In the genomic region with DNA sequence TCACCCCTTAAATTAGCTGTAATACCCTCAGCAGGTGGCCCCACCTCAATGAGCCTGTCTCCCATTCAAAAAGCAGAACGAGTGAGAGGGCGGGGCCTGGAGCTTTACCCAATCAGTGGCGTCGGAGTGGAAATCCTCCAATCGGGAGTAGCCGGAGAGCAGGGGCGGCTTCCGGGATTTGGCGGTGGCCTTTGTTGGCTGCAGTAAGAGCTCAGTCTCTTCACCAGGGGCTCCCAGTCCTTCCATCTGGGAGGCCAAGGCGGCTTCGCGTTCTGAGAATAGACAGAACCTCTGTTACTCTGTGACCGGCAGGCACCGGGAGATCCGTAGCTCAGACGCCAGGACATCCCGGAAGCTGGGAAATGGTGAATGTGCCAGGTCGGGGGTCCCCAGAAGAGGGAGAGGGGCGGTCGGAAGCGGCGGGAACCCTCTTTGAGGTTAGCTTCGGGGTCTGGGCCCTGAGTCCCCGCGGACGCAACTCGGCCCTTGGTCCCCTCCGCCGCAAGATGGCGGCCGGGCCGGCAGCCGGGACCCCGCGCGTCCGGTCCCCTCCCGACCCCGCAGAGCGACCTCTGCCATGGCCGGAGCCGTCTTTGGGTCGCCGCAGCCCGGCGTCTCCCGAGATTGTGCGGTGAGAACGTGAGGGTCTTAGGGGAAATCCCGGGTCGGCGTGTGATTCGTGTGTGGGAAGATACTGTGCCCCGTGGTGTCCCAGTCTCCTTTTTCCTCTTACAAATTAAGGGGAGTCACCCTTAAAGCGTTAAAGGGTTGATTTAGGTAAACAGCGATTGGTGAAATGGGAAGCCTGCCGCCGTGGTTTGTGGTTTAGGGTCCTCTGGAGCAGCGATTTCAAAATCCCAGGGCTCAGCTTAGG, we compare ENCODE assay signal across 8 cellular contexts.
DNase-seq lines count a peak whose midpoint lies in the region; ATAC-seq, FAIRE-seq and TF ChIP-seq lines count a peak whose summit lies in the region.

No MANE protein-coding gene starts in this region.

- no peaks in the 10 kb centered on the region; a peak in 1 of 5 replicates for H3K27me3 ChIP-seq in HepG2 (ENCODE audit: control insufficient read depth in 1 of 2, insufficient read depth in 2 of 2, low read length in 2 of 2)

- H3K27ac Mint-ChIP-seq in CD14-positive monocyte = peak overlapping the region; percentile 96 to 99 (median 98)

- H3K9me3 ChIP-seq in HepG2 (ENCODE audit: low read length) = no peaks in the 10 kb centered on the region

- H3K9ac ChIP-seq in HepG2 (ENCODE audit: insufficient read depth, low read depth, low read length) = peak overlapping the region; percentile 93

- peaks cover 27% of the 10 kb centered on the region for H3K79me2 ChIP-seq in HepG2 (ENCODE audit: insufficient read depth, low read length)

- TF ChIP-seq CTCF in CD14-positive monocyte (IDR thresholded peaks at IDR 0.05) (no peak), HepG2 (CRISPR knock-in tag; IDR thresholded peaks at IDR 0.05) (peak; percentile 31)

- ATAC-seq in GM19372 (IDR thresholded peaks at IDR 0.05; ENCODE audit: low read depth, unreplicated experiment) (peak; percentile 90), HG03521 (IDR thresholded peaks at IDR 0.05; ENCODE audit: unreplicated experiment) (peak; percentile 93), HepG2 (peak; percentile 86)

- H3K36me3 Mint-ChIP-seq in CD14-positive monocyte = peaks cover 27 to 30% of the 10 kb centered on the region in 2 donors

- CTCF ChIA-PET in HepG2 (lab: Yijun Ruan, JAX; ENCODE audit: low intra/inter-chr PET ratio, low total read pairs) = no interaction called here

- peak; percentile 97 to 99 for TF ChIP-seq POLR2A in HepG2 (IDR thresholded peaks at IDR 0.05; ENCODE audit: insufficient read depth in 1 of 2, low read depth in 2 of 2, low read length in 2 of 2)

- 2% methylated on average over 48 of the region's 59 CpGs for WGBS in HepG2 (ENCODE audit: low lambda C conversion rate)

- no peaks in the 10 kb centered on the region; the same call in 1 of the 2 replicates for H4K20me1 ChIP-seq in HepG2 (ENCODE audit: insufficient read depth, low read length)

- intact Hi-C loops in CD14-positive monocyte (cut with micrococcal nuclease) = no loop called here
- intact Hi-C loops in HepG2 (cut with micrococcal nuclease; ENCODE audit: unreplicated experiment) = loop anchor here (1.0 to 5.0 kb wide), 2 partner anchors 12 to 159 kb away; partner anchors contain the start of gene ZNF267

- peaks cover 42% of the 10 kb centered on the region for H3K4me1 ChIP-seq in HepG2 (ENCODE audit: insufficient read depth, low read length)

- peak overlapping the region; percentile 99 to 100 for H3K4me3 Mint-ChIP-seq in CD14-positive monocyte

- peak; percentile 92 for DNase-seq in CD14-positive monocyte (ENCODE audit: low spot score)
- peak; percentile 98 for DNase-seq in NCI-H69 (lab: John Stamatoyannopoulos, UW)
- DNase-seq in activated CD4-positive, alpha-beta T cell treated with anti-CD3 and anti-CD28 coated beads, Interleukin-2, amount 50 U/mL, for 4 hours = peak; percentile 94 to 95
- DNase-seq in dermis microvascular lymphatic vessel endothelial cell (ENCODE audit: low read depth in 2 of 2) = peak; percentile 85 to 95
- peak; percentile 97 for DNase-seq in HepG2 (ENCODE audit: low spot score)
- peak; percentile 88 for DNase-seq in stimulated activated CD4-positive, alpha-beta T cell treated with anti-CD3 and anti-CD28 coated beads, Interleukin-2, amount 100 ng/mL, for 48 hours

- peak overlapping the region; percentile 74 to 99 (median 91) for H3K4me3 ChIP-seq in HepG2 (replicated peaks in 1 of 3; ENCODE audit: insufficient read depth in 1 of 3, low read depth in 2 of 3, low read length in 3 of 3)

- H3K9me3 Mint-ChIP-seq in CD14-positive monocyte = peaks cover 21 to 44% (median 34%) of the 10 kb centered on the region in 7 donors

- TF ChIP-seq EP300 in HepG2 (IDR thresholded peaks at IDR 0.05; ENCODE audit: low read depth in 2 of 2, low read length in 2 of 2) (no peak), HepG2 (CRISPR knock-in tag; IDR thresholded peaks at IDR 0.05; ENCODE audit: borderline replicate concordance) (no peak; the same call in 1 of the 2 replicates)

- peak; percentile 48 for TF ChIP-seq RAD21 in HepG2 (CRISPR knock-in tag; IDR thresholded peaks at IDR 0.05)

- H3K4me1 Mint-ChIP-seq in CD14-positive monocyte = peaks cover 27% of the 10 kb centered on the region

- TSS peak; percentile 41 for BruUV-seq in HepG2 (replicated peaks; lab: Mats Ljungman, UMichigan)

- peaks cover 1 to 10% (median 2%) of the 10 kb centered on the region in 3 donors for H3K27me3 Mint-ChIP-seq in CD14-positive monocyte (ENCODE audit: low read depth in 3 of 3)

- FAIRE-seq in HepG2 (lab: Jason Lieb, UNC) = peak; percentile 97

- in situ Hi-C loops in HepG2 (cut with HindIII; ENCODE audit: extremely low pct_ligation_motif_present, low pct_unique_long_range_greater_than_20kb) = loop anchor here (25.0 kb wide), 1 partner anchor 726 kb away; the partner anchor contains the start of gene HSD3B7

- POLR2A ChIA-PET in HepG2 (lab: Yijun Ruan, JAX) = interaction anchor here (0.8 to 7.8 kb wide), 22 partner anchors 9 to 640 kb away, joined by 3 to 131 read pairs (median 6); partner anchors contain the start of genes ARMC5, FUS, KAT8 and RUSF1

- H3K27ac ChIP-seq in HepG2 (ENCODE audit: extremely low read length, insufficient read depth, low read length) = peak overlapping the region; percentile 95

- peaks cover 8 to 15% of the 10 kb centered on the region in 2 experiments for H3K36me3 ChIP-seq in HepG2 (replicated peaks in 1 of 2; ENCODE audit: control insufficient read depth in 1 of 2, insufficient read depth in 2 of 2, low read length in 2 of 2)

- peak overlapping the region; percentile 94 for H3K4me2 ChIP-seq in HepG2 (ENCODE audit: low read depth, low read length)

- no peak overlapping the region for H2AFZ ChIP-seq in HepG2 (ENCODE audit: low read length)

TF ChIP-seq in HepG2, 621 proteins besides CTCF, POLR2A, EP300 and RAD21 (continues in another document):
- TF ChIP-seq ZNF230 (CRISPR knock-in tag; IDR thresholded peaks at IDR 0.05) (peak; percentile 92; the same call in 1 of the 2 replicates), CENPX (CRISPR knock-in tag; IDR thresholded peaks at IDR 0.05) (no peak), ZNF34 (CRISPR knock-in tag; IDR thresholded peaks at IDR 0.05; ENCODE audit: borderline replicate concordance) (no peak), MLX (CRISPR knock-in tag; IDR thresholded peaks at IDR 0.05) (0 out of 2 replicates have a peak, but pooled peaks have one; percentile 32), RFX5 (IDR thresholded peaks at IDR 0.05; ENCODE audit: low read depth, low read length) (peak; percentile 44; the same call in 1 of the 2 replicates), GABPB1 (CRISPR knock-in tag; IDR thresholded peaks at IDR 0.05) (peak; percentile 86), ZNF780A (CRISPR knock-in tag; IDR thresholded peaks at IDR 0.05) (0 out of 2 replicates have a peak, but pooled peaks have one; percentile 39)
- TF ChIP-seq, protein P1, sequence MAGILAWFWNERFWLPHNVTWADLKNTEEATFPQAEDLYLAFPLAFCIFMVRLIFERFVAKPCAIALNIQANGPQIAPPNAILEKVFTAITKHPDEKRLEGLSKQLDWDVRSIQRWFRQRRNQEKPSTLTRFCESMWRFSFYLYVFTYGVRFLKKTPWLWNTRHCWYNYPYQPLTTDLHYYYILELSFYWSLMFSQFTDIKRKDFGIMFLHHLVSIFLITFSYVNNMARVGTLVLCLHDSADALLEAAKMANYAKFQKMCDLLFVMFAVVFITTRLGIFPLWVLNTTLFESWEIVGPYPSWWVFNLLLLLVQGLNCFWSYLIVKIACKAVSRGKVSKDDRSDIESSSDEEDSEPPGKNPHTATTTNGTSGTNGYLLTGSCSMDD (CRISPR knock-in tag; IDR thresholded peaks at IDR 0.05) = no peak
- TF ChIP-seq, protein P2, sequence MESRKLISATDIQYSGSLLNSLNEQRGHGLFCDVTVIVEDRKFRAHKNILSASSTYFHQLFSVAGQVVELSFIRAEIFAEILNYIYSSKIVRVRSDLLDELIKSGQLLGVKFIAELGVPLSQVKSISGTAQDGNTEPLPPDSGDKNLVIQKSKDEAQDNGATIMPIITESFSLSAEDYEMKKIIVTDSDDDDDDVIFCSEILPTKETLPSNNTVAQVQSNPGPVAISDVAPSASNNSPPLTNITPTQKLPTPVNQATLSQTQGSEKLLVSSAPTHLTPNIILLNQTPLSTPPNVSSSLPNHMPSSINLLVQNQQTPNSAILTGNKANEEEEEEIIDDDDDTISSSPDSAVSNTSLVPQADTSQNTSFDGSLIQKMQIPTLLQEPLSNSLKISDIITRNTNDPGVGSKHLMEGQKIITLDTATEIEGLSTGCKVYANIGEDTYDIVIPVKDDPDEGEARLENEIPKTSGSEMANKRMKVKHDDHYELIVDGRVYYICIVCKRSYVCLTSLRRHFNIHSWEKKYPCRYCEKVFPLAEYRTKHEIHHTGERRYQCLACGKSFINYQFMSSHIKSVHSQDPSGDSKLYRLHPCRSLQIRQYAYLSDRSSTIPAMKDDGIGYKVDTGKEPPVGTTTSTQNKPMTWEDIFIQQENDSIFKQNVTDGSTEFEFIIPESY (CRISPR knock-in tag; IDR thresholded peaks at IDR 0.05) = no peak
- TF ChIP-seq, protein P3, sequence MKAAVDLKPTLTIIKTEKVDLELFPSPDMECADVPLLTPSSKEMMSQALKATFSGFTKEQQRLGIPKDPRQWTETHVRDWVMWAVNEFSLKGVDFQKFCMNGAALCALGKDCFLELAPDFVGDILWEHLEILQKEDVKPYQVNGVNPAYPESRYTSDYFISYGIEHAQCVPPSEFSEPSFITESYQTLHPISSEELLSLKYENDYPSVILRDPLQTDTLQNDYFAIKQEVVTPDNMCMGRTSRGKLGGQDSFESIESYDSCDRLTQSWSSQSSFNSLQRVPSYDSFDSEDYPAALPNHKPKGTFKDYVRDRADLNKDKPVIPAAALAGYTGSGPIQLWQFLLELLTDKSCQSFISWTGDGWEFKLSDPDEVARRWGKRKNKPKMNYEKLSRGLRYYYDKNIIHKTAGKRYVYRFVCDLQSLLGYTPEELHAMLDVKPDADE (CRISPR knock-in tag; IDR thresholded peaks at IDR 0.05) = peak; percentile 93

Comparison
In these comparisons a context has a peak if more than half of its experiments do, and no peak if none do; other contexts are left out.
1. Peak in every context shown above with its lines: DNase-seq, ATAC-seq, H3K4me3 ChIP-seq and H3K27ac ChIP-seq.